In the genomic region with DNA sequence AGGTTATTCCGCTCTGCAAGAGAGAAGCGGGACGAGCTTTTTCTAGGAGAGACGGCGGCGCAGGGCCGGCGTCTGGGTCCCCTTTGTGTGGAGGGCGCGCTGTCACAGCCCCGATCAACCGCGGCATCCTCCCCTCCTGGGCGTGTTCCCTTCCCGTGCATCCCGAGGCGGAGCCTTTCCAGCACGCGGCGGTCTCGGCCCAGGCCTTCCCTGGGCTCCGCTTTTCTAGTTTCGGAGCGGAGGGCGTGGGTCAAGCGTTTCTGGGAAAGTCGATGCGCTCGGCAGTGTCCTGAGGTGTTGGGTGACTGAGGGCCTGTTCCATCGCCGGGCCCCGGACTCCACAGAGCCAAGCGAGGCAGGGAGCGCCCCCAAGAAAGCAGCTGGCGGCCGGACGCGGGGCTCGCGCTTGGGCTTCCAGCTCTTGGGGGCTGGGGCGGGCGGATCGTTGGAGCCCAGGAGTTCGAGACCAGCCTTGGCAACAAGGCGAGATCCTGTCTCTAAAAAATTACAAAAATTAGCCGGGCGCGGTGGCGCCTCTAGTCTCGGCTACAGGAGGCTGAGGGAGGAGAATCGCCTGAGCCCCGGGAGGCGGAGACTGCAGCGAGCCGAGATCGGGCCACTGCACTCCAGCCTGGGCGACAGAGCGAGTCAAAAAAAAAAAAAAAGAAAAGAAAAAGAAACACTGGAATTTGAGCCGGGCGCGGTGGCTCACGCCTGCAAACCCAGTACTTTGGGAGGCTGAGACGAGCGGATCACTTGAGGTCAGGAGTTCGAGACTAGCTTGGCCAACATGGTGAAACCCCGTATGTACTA, we compare ENCODE assay signal across 8 cellular contexts. TPM values are rescaled to one million over a fixed set of nuclear protein-coding genes. Genes with fewer than 3 reads are reported as not detected.
A peak's percentile ranks its signal among the peaks of the same experiment; 100 is the strongest.
DNase-seq lines count a peak whose midpoint lies in the region; ATAC-seq and TF ChIP-seq lines count a peak whose summit lies in the region.

No MANE protein-coding gene starts in this region.

- H3K4me3 ChIP-seq in ACC112 (ENCODE audit: low read depth, low read length) = peak overlapping the region; percentile 75
- H3K4me3 ChIP-seq in HAP-1 = peak overlapping the region; percentile 61
- peak overlapping the region; percentile 53 to 98 for H3K4me3 ChIP-seq in gastroesophageal sphincter
- H3K4me3 ChIP-seq in rectal smooth muscle tissue (ENCODE audit: low read length) = peak overlapping the region; percentile 49

- H3K9me3 Mint-ChIP-seq in activated CD4-positive, alpha-beta memory T cell treated with anti-CD3 and anti-CD28 coated beads for 36 hours = no peaks in the 10 kb centered on the region

- H2AFZ ChIP-seq in ACC112 (ENCODE audit: low read length, unreplicated experiment) = peak overlapping the region; percentile 37

- H3K27ac ChIP-seq in ACC112 (ENCODE audit: low read depth, low read length) (peak overlapping the region; percentile 57), gastroesophageal sphincter (peak overlapping the region; percentile 7 to 91 (median 88)), rectal smooth muscle tissue (ENCODE audit: low read depth, low read length) (peak overlapping the region; percentile 70)

- no peak overlapping the region for H3K9ac ChIP-seq in rectal smooth muscle tissue (ENCODE audit: low read length)

- 5 to 8% methylated on average over 12 to 25 of the region's 66 CpGs for whole genome bisulfite sequencing in gastroesophageal sphincter (ENCODE audit: low coverage in 1 of 2), 2 donors

- H3K36me3 Mint-ChIP-seq in activated CD4-positive, alpha-beta memory T cell treated with anti-CD3 and anti-CD28 coated beads for 36 hours = peaks cover 14% of the 10 kb centered on the region

- 0 out of 2 replicates have a peak, but pooled peaks cover 1% of the 10 kb centered on the region for H3K36me3 ChIP-seq in ACC112 (ENCODE audit: insufficient read depth, low read length)
- H3K36me3 ChIP-seq in HAP-1 (replicated peaks) = peaks cover 7% of the 10 kb centered on the region
- peaks cover 0 to 18% of the 10 kb centered on the region in 2 donors for H3K36me3 ChIP-seq in gastroesophageal sphincter
- no peaks in the 10 kb centered on the region for H3K36me3 ChIP-seq in rectal smooth muscle tissue (ENCODE audit: control insufficient read depth, insufficient read depth, low read length)

- peak overlapping the region; percentile 94 for H3K27ac Mint-ChIP-seq in activated CD4-positive, alpha-beta memory T cell treated with anti-CD3 and anti-CD28 coated beads for 36 hours

- TF ChIP-seq CTCF in gastroesophageal sphincter (IDR thresholded peaks at IDR 0.05) = no peak

- no peaks in the 10 kb centered on the region for H3K27me3 Mint-ChIP-seq in activated CD4-positive, alpha-beta memory T cell treated with anti-CD3 and anti-CD28 coated beads for 36 hours

- H3K79me2 ChIP-seq in ACC112 (ENCODE audit: control insufficient read depth, insufficient read depth, low read length, unreplicated experiment) = peaks cover 36% of the 10 kb centered on the region

- H3K4me1 ChIP-seq in ACC112 (ENCODE audit: control insufficient read depth, insufficient read depth, low read length, unreplicated experiment) (peaks cover 13% of the 10 kb centered on the region), HAP-1 (peaks cover 12% of the 10 kb centered on the region), gastroesophageal sphincter (peaks cover 0 to 56% (median 32%) of the 10 kb centered on the region in 3 donors), rectal smooth muscle tissue (ENCODE audit: control insufficient read depth, insufficient read depth, low read length) (peaks cover 19% of the 10 kb centered on the region)

- TF ChIP-seq POLR2A in gastroesophageal sphincter (IDR thresholded peaks at IDR 0.05) = no peak

- DNase-seq in HAP-1 (ENCODE audit: low spot score in 2 of 2) (no peak), putamen (ENCODE audit: low spot score) (no peak), hippocampal formation (lab: John Stamatoyannopoulos, UW) (no peak)
- no peak for DNase-seq in activated CD4-positive, alpha-beta memory T cell treated with anti-CD3 and anti-CD28 coated beads for 36 hours
- no peak for DNase-seq in effector CD8-positive, alpha-beta T cell (lab: John Stamatoyannopoulos, UW)

- TF ChIP-seq EP300 in gastroesophageal sphincter (IDR thresholded peaks at IDR 0.05) = no peak

- intact Hi-C loops in activated CD4-positive, alpha-beta memory T cell treated with anti-CD3 and anti-CD28 coated beads for 36 hours (cut with micrococcal nuclease) = loop anchor here (5.0 kb wide), 4 partner anchors 69 to 351 kb away; a partner anchor contains a TSS

- H3K4me1 Mint-ChIP-seq in activated CD4-positive, alpha-beta memory T cell treated with anti-CD3 and anti-CD28 coated beads for 36 hours (ENCODE audit: low read depth) = peaks cover 38% of the 10 kb centered on the region

- H3K27me3 ChIP-seq in ACC112 (ENCODE audit: insufficient read depth, low read length) (no peaks in the 10 kb centered on the region), HAP-1 (ENCODE audit: low read depth) (no peaks in the 10 kb centered on the region), gastroesophageal sphincter (no peaks in the 10 kb centered on the region), rectal smooth muscle tissue (ENCODE audit: control insufficient read depth, insufficient read depth, low read length) (no peaks in the 10 kb centered on the region)

- H3K4me3 Mint-ChIP-seq in activated CD4-positive, alpha-beta memory T cell treated with anti-CD3 and anti-CD28 coated beads for 36 hours = peak overlapping the region; percentile 86

- CTCF ChIA-PET in activated CD4-positive, alpha-beta memory T cell treated with anti-CD3 and anti-CD28 coated beads for 36 hours (lab: Charles Lee) = interaction anchor here (0.6 to 1.9 kb wide), 5 partner anchors 95 to 283 kb away, joined by 3 to 8 read pairs (median 3); a partner anchor contains a TSS

- H3K9me3 ChIP-seq in HAP-1 (peaks cover 3% of the 10 kb centered on the region; the same call in 1 of the 2 replicates), gastroesophageal sphincter (no peaks in the 10 kb centered on the region)

- POLR2A ChIA-PET in activated CD4-positive, alpha-beta memory T cell treated with anti-CD3 and anti-CD28 coated beads for 36 hours (lab: Charles Lee) = interaction anchor here (0.6 to 1.4 kb wide), 6 partner anchors 68 to 190 kb away, joined by 3 to 4 read pairs (median 4); a partner anchor contains a TSS

- in situ Hi-C loops in HAP-1 (cut with MboI; ENCODE audit: low sequenced_read_pairs) = no loop called here

- peak; percentile 8 for ATAC-seq in gastroesophageal sphincter

RNA-seq across cellular contexts. Expression of a gene that starts 0.8 kb away (rescaled TPM):
- 1 to 10 TPM; 8.4 to 9.5 TPM for total RNA-seq in activated CD4-positive, alpha-beta memory T cell treated with anti-CD3 and anti-CD28 coated beads for 36 hours
- 10 to 100 TPM; 18.6 to 36.3 (median 27.2) TPM for total RNA-seq in gastroesophageal sphincter

RNA-seq across cellular contexts. Expression of a gene that starts 1.1 kb away (rescaled TPM):
- total RNA-seq in activated CD4-positive, alpha-beta memory T cell treated with anti-CD3 and anti-CD28 coated beads for 36 hours = 10 to 100 TPM; 14.5 to 14.6 TPM
- total RNA-seq in gastroesophageal sphincter = 10 to 100 TPM in 2 of 4 donors, 1 to 10 TPM in 2; 9.0 to 15.1 (median 11.3) TPM
